ENCODE assay signal across 19 cellular contexts in the genomic region with DNA sequence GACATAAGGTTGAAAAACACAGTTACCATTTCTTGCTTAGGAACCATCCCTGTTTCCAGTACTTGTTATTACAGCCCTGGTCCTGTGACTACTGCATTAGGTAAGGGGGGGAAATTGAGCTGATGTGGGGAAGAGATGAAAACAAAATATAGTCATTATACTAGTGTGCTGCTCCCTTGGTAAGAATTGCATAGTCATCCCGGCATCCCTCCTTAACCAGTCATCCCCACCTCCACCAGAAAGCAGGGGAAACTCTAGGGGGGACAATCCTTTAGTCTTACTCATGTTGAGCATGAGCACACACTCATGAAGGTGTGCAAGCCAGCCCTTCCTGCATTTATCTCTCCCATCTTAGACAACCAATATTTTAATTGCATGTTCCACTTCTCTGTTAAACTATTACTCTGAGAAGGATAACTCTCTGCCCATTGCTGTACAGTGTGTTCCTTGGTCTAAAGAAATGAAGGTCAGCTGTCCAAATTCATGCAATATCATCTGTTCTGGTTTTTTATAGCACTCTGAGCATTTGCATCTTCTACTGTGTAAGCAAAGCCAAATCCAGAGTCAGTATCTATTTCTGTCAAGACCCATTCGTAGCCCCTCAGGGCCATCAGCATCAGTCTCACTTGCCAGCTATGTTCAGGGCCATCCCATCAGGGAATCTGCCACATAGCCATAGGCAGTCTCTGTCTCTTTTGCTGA.
"Had no signal": no experiment of that assay in that cellular context is flagged by ENCODE, and none has a peak within 500 bp of the region (broad histone marks: within the 10 kb centered on the region; RNA-seq: fewer than 3 reads in every experiment).

No MANE protein-coding gene starts in this region.

- H3K4me1 ChIP-seq: suprapubic skin had no signal

- H3K27me3 ChIP-seq: body of pancreas, suprapubic skin had no signal

- H3K4me1 Mint-ChIP-seq: activated naive CD8-positive, alpha-beta T cell treated with anti-CD3 and anti-CD28 coated beads for 36 hours; immature natural killer cell had no signal

- H3K36me3 Mint-ChIP-seq: activated naive CD8-positive, alpha-beta T cell treated with anti-CD3 and anti-CD28 coated beads for 36 hours; immature natural killer cell; naive thymus-derived CD8-positive, alpha-beta T cell had no signal

- H3K9me3 ChIP-seq: body of pancreas, suprapubic skin had no signal

- ATAC-seq: body of pancreas; esophagus mucosa; naive thymus-derived CD8-positive, alpha-beta T cell had no signal

- H3K9ac ChIP-seq: parathyroid adenoma had no signal

- H3K4me3 Mint-ChIP-seq: activated naive CD8-positive, alpha-beta T cell treated with anti-CD3 and anti-CD28 coated beads for 36 hours; immature natural killer cell; naive thymus-derived CD8-positive, alpha-beta T cell had no signal

- H3K27ac Mint-ChIP-seq: activated naive CD8-positive, alpha-beta T cell treated with anti-CD3 and anti-CD28 coated beads for 36 hours; immature natural killer cell; naive thymus-derived CD8-positive, alpha-beta T cell had no signal

- H3K27ac ChIP-seq: body of pancreas, suprapubic skin had no signal

- H3K9me3 Mint-ChIP-seq: activated naive CD8-positive, alpha-beta T cell treated with anti-CD3 and anti-CD28 coated beads for 36 hours; immature natural killer cell had no signal

- H3K36me3 ChIP-seq: suprapubic skin had no signal

- H3K4me3 ChIP-seq: body of pancreas, suprapubic skin had no signal

- DNase-seq: activated CD4-positive, alpha-beta T cell treated with anti-CD3 and anti-CD28 coated beads, Interleukin-2, amount 50 U/mL, for 4 hours; activated CD4-positive, CD25-positive, alpha-beta regulatory T cell; activated gamma-delta T cell treated with Interleukin-2 at 50 U/mL for 16 hours; activated naive CD8-positive, alpha-beta T cell treated with anti-CD3 and anti-CD28 coated beads for 36 hours; activated T-cell treated with anti-CD3 and anti-CD28 coated beads, Interleukin-2, amount 50 U/mL, for 48 hours; amygdala; body of pancreas; caudate nucleus; head of caudate nucleus; immature natural killer cell; naive thymus-derived CD8-positive, alpha-beta T cell; retina; stimulated activated CD4-positive, alpha-beta T cell treated with anti-CD3 and anti-CD28 coated beads, Interleukin-4, amount 100 ng/mL, for 1 hour; stimulated activated naive CD4-positive, alpha-beta T cell treated with Interleukin-2 at 50 U/mL for 16 hours; SW 1271; trophoblast cell had no signal

- H3K79me2 ChIP-seq: parathyroid adenoma had no signal
